Comparison of ENCODE assay signal across 1 cellular context in genomic region chr12:2013527-2014223, GRCh38.
TF ChIP-seq lines count a peak whose summit lies in the region.

No MANE protein-coding gene starts in this region.

TF ChIP-seq in SK-N-SH, 30 proteins besides CTCF, POLR2A, EP300 and RAD21 (continued from another document):
- TF ChIP-seq USF2 (IDR thresholded peaks at IDR 0.05; ENCODE audit: borderline replicate concordance, low read depth, low read length) (no peak), RXRA (IDR thresholded peaks at IDR 0.05; ENCODE audit: borderline replicate concordance, low read depth) (no peak), NRF1 (IDR thresholded peaks at IDR 0.05; ENCODE audit: low read depth, low read length) (no peak), MXI1 (IDR thresholded peaks at IDR 0.05; ENCODE audit: low read depth, low read length) (0 out of 2 replicates have a peak, but pooled peaks have one; percentile 9), GATA2 (CRISPR knock-in tag; IDR thresholded peaks at IDR 0.05) (peak; percentile 80)
